18 cellular contexts compared by ENCODE assay signal in the genomic region with DNA sequence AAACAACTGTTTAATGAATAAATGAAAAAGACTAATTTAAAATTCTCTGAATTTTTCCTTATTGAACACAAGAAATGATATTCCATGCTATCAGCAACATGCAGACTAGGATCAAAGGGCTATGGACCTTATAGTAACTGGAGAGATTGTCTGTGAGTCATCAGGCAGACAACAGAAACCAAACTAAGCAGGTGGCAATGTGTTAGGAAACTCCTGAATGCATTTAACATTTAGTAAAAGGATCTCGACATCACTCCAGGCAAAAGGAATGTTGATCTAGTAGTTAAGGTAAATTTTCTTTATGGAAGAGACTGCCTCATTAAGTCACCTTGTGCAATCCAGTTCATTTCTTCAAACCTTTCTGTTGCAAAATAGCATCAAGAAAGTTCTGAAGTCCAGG. TPM values are rescaled to one million over a fixed set of nuclear protein-coding genes. Genes with fewer than 3 reads are reported as not detected.
DNase-seq lines count a peak whose midpoint lies in the region; ATAC-seq and TF ChIP-seq lines count a peak whose summit lies in the region.
"Had no signal": no experiment of that assay in that cellular context is flagged by ENCODE, and none has a peak within 500 bp of the region (broad histone marks: within the 10 kb centered on the region; RNA-seq: fewer than 3 reads in every experiment).

No MANE protein-coding gene starts in this region.

- no peak overlapping the region for H3K27ac ChIP-seq in mammary epithelial cell (ENCODE audit: insufficient read depth, low read depth, low read length)
- no peak overlapping the region for H3K27ac ChIP-seq in caudate nucleus (ENCODE audit: low read depth, low read length)
- no peak overlapping the region for H3K27ac ChIP-seq in CD4-positive, alpha-beta T cell (ENCODE audit: low read depth, low read length)
- H3K27ac ChIP-seq: lower lobe of right lung, parathyroid adenoma had no signal

- H3K36me3 Mint-ChIP-seq in activated T-helper 17 cell treated with anti-CD3 and anti-CD28 coated beads, Interleukin-2, amount 50 U/mL, for 72 hours (ENCODE audit: low read depth) = no peaks in the 10 kb centered on the region
- H3K36me3 Mint-ChIP-seq in CD4-positive, alpha-beta T cell (ENCODE audit: low read depth) = no peaks in the 10 kb centered on the region

- H3K36me3 ChIP-seq in mammary epithelial cell (ENCODE audit: insufficient read depth, low read length) = no peaks in the 10 kb centered on the region
- H3K36me3 ChIP-seq: lower lobe of right lung had no signal

- H3K4me3 Mint-ChIP-seq in activated T-helper 17 cell treated with anti-CD3 and anti-CD28 coated beads, Interleukin-2, amount 50 U/mL, for 72 hours = no peak overlapping the region
- H3K4me3 Mint-ChIP-seq in CD4-positive, alpha-beta T cell = no peak overlapping the region
- H3K4me3 Mint-ChIP-seq: naive B cell had no signal

- 7% methylated on average over 1 of the region's 1 CpG for WGBS in mammary epithelial cell (ENCODE audit: low coverage, missing lambda C conversion rate)

- no peaks in the 10 kb centered on the region for H3K27me3 ChIP-seq in mammary epithelial cell (ENCODE audit: insufficient read depth, low read length)
- H3K27me3 ChIP-seq in CD4-positive, alpha-beta T cell (ENCODE audit: control insufficient read depth, insufficient read depth, low read length) = no peaks in the 10 kb centered on the region

- BruUV-seq in mammary epithelial cell (replicated peaks; lab: Mats Ljungman, UMichigan) = no TSS peak

- intact Hi-C loops in mammary epithelial cell (cut with micrococcal nuclease) = no loop called here
- intact Hi-C loops in CD4-positive, alpha-beta T cell (cut with DNase I, micrococcal nuclease) = loop anchor here in 1 of 2 experiments (5.0 kb wide), 1 partner anchor 60 kb away; a partner anchor contains a TSS

- DNase-seq in DMS53 (lab: John Stamatoyannopoulos, UW) (peak; percentile 86), M059J (ENCODE audit: low read depth) (peak; percentile 32), mammary epithelial cell (peak; percentile 84), kidney tubule cell (ENCODE audit: low spot score) (peak; percentile 60), caudate nucleus (lab: John Stamatoyannopoulos, UW) (no peak)
- no peak for DNase-seq in activated effector memory CD4-positive, alpha-beta T cell treated with Interleukin-2 at 50 U/mL for 16 hours
- no peak for DNase-seq in CD4-positive, alpha-beta T cell
- DNase-seq: activated effector memory CD4-positive, alpha-beta T cell treated with anti-CD3 and anti-CD28 coated beads, Interleukin-2, amount 50 U/mL, for 16 hours; amygdala; COR-L47; foreskin melanocyte; lower lobe of right lung; naive B cell; NCI-H1092; stimulated activated CD4-positive, alpha-beta T cell treated with anti-CD3 and anti-CD28 coated beads, Interleukin-4, amount 100 ng/mL, for 24 hours had no signal

- H2AFZ ChIP-seq in mammary epithelial cell (ENCODE audit: low read depth, low read length) = no peak overlapping the region
- H2AFZ ChIP-seq: parathyroid adenoma had no signal

- no peak for ATAC-seq in activated T-helper 17 cell treated with anti-CD3 and anti-CD28 coated beads, Interleukin-2, amount 50 U/mL, for 72 hours (replicated peaks)
- ATAC-seq in CD4-positive, alpha-beta T cell (ENCODE audit: poor library complexity) = no peak
- ATAC-seq: activated CD4-positive, CD25-positive, alpha-beta regulatory T cell treated with anti-CD3 and anti-CD28 coated beads, Interleukin-2, amount 50 U/mL, for 24 hours had no signal

- peaks cover 17% of the 10 kb centered on the region for H3K4me1 Mint-ChIP-seq in activated T-helper 17 cell treated with anti-CD3 and anti-CD28 coated beads, Interleukin-2, amount 50 U/mL, for 72 hours
- peaks cover 36% of the 10 kb centered on the region for H3K4me1 Mint-ChIP-seq in CD4-positive, alpha-beta T cell (ENCODE audit: low read depth)

- no peaks in the 10 kb centered on the region for H3K4me1 ChIP-seq in mammary epithelial cell (ENCODE audit: insufficient read depth, low read length)
- H3K4me1 ChIP-seq: parathyroid adenoma had no signal

- dilution Hi-C loops in mammary epithelial cell (cut with HindIII; ENCODE audit: low sequenced_read_pairs) = no loop called here

- TF ChIP-seq CTCF in mammary epithelial cell (conservative IDR thresholded peaks at IDR 0.05 in 1 of 2, IDR thresholded peaks at IDR 0.05 in 1 of 2; ENCODE audit: extremely low read depth in 1 of 2, insufficient read depth in 1 of 2, low read depth in 1 of 2, low read length in 2 of 2) = no peak
- no peak for TF ChIP-seq CTCF in CD4-positive, alpha-beta T cell (IDR thresholded peaks at IDR 0.05)

- in situ Hi-C loops in mammary epithelial cell (cut with MboI; ENCODE audit: low sequenced_read_pairs in 2 of 2) = loop anchor here (5.0 to 25.0 kb wide), 3 partner anchors 53 to 610 kb away; no protein-coding TSS in a partner anchor

- POLR2A ChIA-PET in CD4-positive, alpha-beta T cell (lab: Charles Lee) = no interaction called here

- no peaks in the 10 kb centered on the region for H3K9me3 Mint-ChIP-seq in activated T-helper 17 cell treated with anti-CD3 and anti-CD28 coated beads, Interleukin-2, amount 50 U/mL, for 72 hours
- no peaks in the 10 kb centered on the region for H3K9me3 Mint-ChIP-seq in CD4-positive, alpha-beta T cell
- H3K9me3 Mint-ChIP-seq: naive B cell had no signal

- CTCF ChIA-PET in mammary epithelial cell (lab: Charles Lee; ENCODE audit: low non-redundant PET) = no interaction called here
- CTCF ChIA-PET in CD4-positive, alpha-beta T cell (lab: Charles Lee) = no interaction called here

- H3K4me2 ChIP-seq in mammary epithelial cell (ENCODE audit: insufficient read depth, low read depth, low read length) = no peak overlapping the region

- no peaks in the 10 kb centered on the region for H3K9me3 ChIP-seq in mammary epithelial cell (replicated peaks; ENCODE audit: insufficient read depth, low read length)
- H3K9me3 ChIP-seq in CD4-positive, alpha-beta T cell (ENCODE audit: control insufficient read depth, low read length) = no peaks in the 10 kb centered on the region
- H3K9me3 ChIP-seq: lower lobe of right lung had no signal

- no peak overlapping the region for H3K9ac ChIP-seq in mammary epithelial cell (ENCODE audit: insufficient read depth, low read length)
- H3K9ac ChIP-seq: parathyroid adenoma had no signal

- H3K4me3 ChIP-seq in mammary epithelial cell (replicated peaks in 1 of 3; ENCODE audit: insufficient read depth in 1 of 3, low read depth in 2 of 3, low read length in 3 of 3) = no peak overlapping the region
- H3K4me3 ChIP-seq: lower lobe of right lung had no signal

- H4K20me1 ChIP-seq in mammary epithelial cell (ENCODE audit: insufficient read depth, low read length) = no peaks in the 10 kb centered on the region

- H3K79me2 ChIP-seq in mammary epithelial cell (ENCODE audit: insufficient read depth, low read length) = peaks cover 32% of the 10 kb centered on the region
- H3K79me2 ChIP-seq: parathyroid adenoma had no signal

- no peak overlapping the region for H3K27ac Mint-ChIP-seq in activated T-helper 17 cell treated with anti-CD3 and anti-CD28 coated beads, Interleukin-2, amount 50 U/mL, for 72 hours
- no peak overlapping the region for H3K27ac Mint-ChIP-seq in CD4-positive, alpha-beta T cell
- H3K27ac Mint-ChIP-seq: naive B cell had no signal

- H3K27me3 Mint-ChIP-seq in activated T-helper 17 cell treated with anti-CD3 and anti-CD28 coated beads, Interleukin-2, amount 50 U/mL, for 72 hours = no peaks in the 10 kb centered on the region
- H3K27me3 Mint-ChIP-seq in CD4-positive, alpha-beta T cell = no peaks in the 10 kb centered on the region
- H3K27me3 Mint-ChIP-seq: naive B cell had no signal

RNA-seq across cellular contexts. Expression of a gene that starts 58.4 kb away (rescaled TPM):
- total RNA-seq in M059J (2014; rRNA removed; shearing (Covaris generic)) = 7.9 and 20.6 TPM in 2 replicates
- total RNA-seq in mammary epithelial cell = 10 to 100 TPM; 31.5 to 40.0 TPM
- polyA plus RNA-seq in mammary epithelial cell = 12.6 TPM
- polyA minus RNA-seq in mammary epithelial cell = 30.9 TPM
- total RNA-seq in activated T-helper 17 cell treated with anti-CD3 and anti-CD28 coated beads, Interleukin-2, amount 50 U/mL, for 72 hours = 1 to 10 TPM; 6.8 to 8.3 TPM
- 10 to 100 TPM in 1 of 2 experiments, 1 to 10 TPM in 1; 9.1 to 10.6 TPM for total RNA-seq in CD4-positive, alpha-beta T cell

Comparison
In these comparisons a context has a peak if more than half of its experiments do, and no peak if none do; other contexts are left out.
1. DNase-seq: peak in DMS53 (single experiment), M059J (single experiment), mammary epithelial cell (single experiment) and kidney tubule cell (single experiment); none in activated effector memory CD4-positive, alpha-beta T cell treated with Interleukin-2 at 50 U/mL for 16 hours (single experiment), caudate nucleus (0 of 61) and CD4-positive, alpha-beta T cell (0 of 10).